ENCODE assay signal across 9 cellular contexts in genomic region chr2:200713704-200714064, GRCh38.
DNase-seq lines count a peak whose midpoint lies in the region; ATAC-seq and TF ChIP-seq lines count a peak whose summit lies in the region.
"Had no signal": no experiment of that assay in that cellular context is flagged by ENCODE, and none has a peak within 500 bp of the region (broad histone marks: within the 10 kb centered on the region; RNA-seq: fewer than 3 reads in every experiment).

No MANE protein-coding gene starts in this region.

- H3K79me2 ChIP-seq in KMS-11 (ENCODE audit: insufficient read depth, low read depth) = no peaks in the 10 kb centered on the region

- H3K36me3 ChIP-seq in KMS-11 (ENCODE audit: insufficient read depth) (no peaks in the 10 kb centered on the region), HAP-1 (replicated peaks) (no peaks in the 10 kb centered on the region)

- H3K36me3 Mint-ChIP-seq in activated T-cell treated with anti-CD3 and anti-CD28 coated beads, Interleukin-2, amount 50 U/mL, for 4 hours (ENCODE audit: insufficient read depth) = no peaks in the 10 kb centered on the region

- peak overlapping the region; percentile 74 for H3K9ac ChIP-seq in KMS-11

- H3K4me1 Mint-ChIP-seq in activated T-cell treated with anti-CD3 and anti-CD28 coated beads, Interleukin-2, amount 50 U/mL, for 4 hours (ENCODE audit: low read depth) = peaks cover 25% of the 10 kb centered on the region
- peaks cover 45% of the 10 kb centered on the region for H3K4me1 Mint-ChIP-seq in stimulated activated naive CD8-positive, alpha-beta T cell treated with anti-CD3 and anti-CD28 coated beads, Interleukin-15, amount 100 ng/mL, for 72 hours

- peak overlapping the region; percentile 90 for H3K27ac ChIP-seq in KMS-11

- no peak for ATAC-seq in activated T-cell treated with anti-CD3 and anti-CD28 coated beads, Interleukin-2, amount 50 U/mL, for 4 hours
- ATAC-seq in left colon = peak; percentile 2
- no peak for ATAC-seq in stimulated activated naive CD8-positive, alpha-beta T cell treated with anti-CD3 and anti-CD28 coated beads, Interleukin-15, amount 100 ng/mL, for 72 hours

- H3K4me3 ChIP-seq in KMS-11 (IDR thresholded peaks at IDR 0.05; ENCODE audit: insufficient read depth, low read depth, low read length) = peak overlapping the region; percentile 67
- H3K4me3 ChIP-seq in HAP-1 = no peak overlapping the region
- H3K4me3 ChIP-seq: mucosa of descending colon had no signal

- DNase-seq in activated T-cell treated with anti-CD3 and anti-CD28 coated beads, Interleukin-2, amount 50 U/mL, for 4 hours = peak; percentile 22
- DNase-seq in left colon = no peak
- DNase-seq in stimulated activated naive CD8-positive, alpha-beta T cell treated with anti-CD3 and anti-CD28 coated beads, Interleukin-15, amount 100 ng/mL, for 72 hours = no peak
- DNase-seq in DMS153 treated with DMSO at 0.1 percent for 48 hours (lab: John Stamatoyannopoulos, UW; ENCODE audit: unreplicated experiment) = no peak
- DNase-seq in NCI-H187 treated with DMSO at 0.1 percent for 48 hours (lab: John Stamatoyannopoulos, UW) = no peak
- DNase-seq in HAP-1 (ENCODE audit: low spot score in 2 of 2) = no peak
- DNase-seq in NCI-H2171 (lab: John Stamatoyannopoulos, UW) = no peak

- H3K27ac Mint-ChIP-seq in stimulated activated naive CD8-positive, alpha-beta T cell treated with anti-CD3 and anti-CD28 coated beads, Interleukin-15, amount 100 ng/mL, for 72 hours = peak overlapping the region; percentile 97 to 99

- peaks cover 7% of the 10 kb centered on the region for H3K27me3 Mint-ChIP-seq in activated T-cell treated with anti-CD3 and anti-CD28 coated beads, Interleukin-2, amount 50 U/mL, for 4 hours (ENCODE audit: low read depth)
- peaks cover 5% of the 10 kb centered on the region for H3K27me3 Mint-ChIP-seq in stimulated activated naive CD8-positive, alpha-beta T cell treated with anti-CD3 and anti-CD28 coated beads, Interleukin-15, amount 100 ng/mL, for 72 hours

- TF ChIP-seq CTCF in KMS-11 (conservative IDR thresholded peaks at IDR 0.05; ENCODE audit: low read depth, low read length) = no peak

- intact Hi-C loops in left colon (cut with DNase I, micrococcal nuclease) = loop anchor here in 1 of 2 donors (10.0 kb wide), 1 partner anchor 101 kb away; the partner anchor contains the start of gene BZW1

- no peaks in the 10 kb centered on the region for H3K9me3 Mint-ChIP-seq in activated T-cell treated with anti-CD3 and anti-CD28 coated beads, Interleukin-2, amount 50 U/mL, for 4 hours
- peaks cover 2 to 6% of the 10 kb centered on the region in 2 donors for H3K9me3 Mint-ChIP-seq in stimulated activated naive CD8-positive, alpha-beta T cell treated with anti-CD3 and anti-CD28 coated beads, Interleukin-15, amount 100 ng/mL, for 72 hours

- H4K20me1 ChIP-seq in KMS-11 (ENCODE audit: insufficient read depth) = no peaks in the 10 kb centered on the region

- in situ Hi-C loops in HAP-1 (cut with MboI; ENCODE audit: low sequenced_read_pairs) = loop anchor here (10.0 kb wide), 1 partner anchor 101 kb away; the partner anchor contains the start of gene BZW1

- H3K9me3 ChIP-seq in HAP-1 = no peaks in the 10 kb centered on the region
- H3K9me3 ChIP-seq: mucosa of descending colon had no signal

- peak overlapping the region; percentile 63 for H3K4me2 ChIP-seq in KMS-11

- peak overlapping the region; percentile 76 for H3K4me3 Mint-ChIP-seq in activated T-cell treated with anti-CD3 and anti-CD28 coated beads, Interleukin-2, amount 50 U/mL, for 4 hours
- H3K4me3 Mint-ChIP-seq in stimulated activated naive CD8-positive, alpha-beta T cell treated with anti-CD3 and anti-CD28 coated beads, Interleukin-15, amount 100 ng/mL, for 72 hours = peak overlapping the region; percentile 72 to 74

- H3K27me3 ChIP-seq in KMS-11 (ENCODE audit: insufficient read depth, low read depth) = no peaks in the 10 kb centered on the region
- H3K27me3 ChIP-seq in HAP-1 (ENCODE audit: low read depth) = peaks cover 5% of the 10 kb centered on the region; the same call in 1 of the 2 replicates

- H3K4me1 ChIP-seq in KMS-11 (ENCODE audit: low read depth, poor library complexity, severe bottlenecking) (peaks cover 20% of the 10 kb centered on the region), HAP-1 (no peaks in the 10 kb centered on the region)

- peak overlapping the region; percentile 99 for H2AFZ ChIP-seq in KMS-11 (ENCODE audit: low read depth)
